In genomic region chr9:4155224-4156026, GRCh38 we compare ENCODE assay signal across 14 cellular contexts.
"Had no signal": no experiment of that assay in that cellular context is flagged by ENCODE, and none has a peak within 500 bp of the region (broad histone marks: within the 10 kb centered on the region; RNA-seq: fewer than 3 reads in every experiment).

No MANE protein-coding gene starts in this region.

- ATAC-seq: gastrocnemius medialis; heart right ventricle; left lung; naive thymus-derived CD8-positive, alpha-beta T cell had no signal

- H3K27me3 ChIP-seq: gastrocnemius medialis, heart right ventricle, left lung, neutrophil, transverse colon had no signal

- H3K4me3 ChIP-seq: gastrocnemius medialis, heart right ventricle, left lung, skin epidermis, transverse colon had no signal

- H3K27ac ChIP-seq: epithelial cell of prostate, gastrocnemius medialis, heart right ventricle, left lung, neutrophil, skin epidermis, transverse colon had no signal

- H3K36me3 ChIP-seq: gastrocnemius medialis, heart right ventricle, left lung, neutrophil, transverse colon had no signal

- DNase-seq: activated CD4-positive, alpha-beta T cell treated with anti-CD3 and anti-CD28 coated beads, Interleukin-2, amount 10 ng/mL, durations not matched to agents 7 days and 5 days; activated CD8-positive, alpha-beta memory T cell treated with anti-CD3 and anti-CD28 coated beads, Interleukin-2, amount 50 U/mL, for 48 hours; activated naive CD8-positive, alpha-beta T cell treated with anti-CD3 and anti-CD28 coated beads, Interleukin-2, amount 10 ng/mL, durations not matched to agents 7 days and 5 days; gastrocnemius medialis; heart right ventricle; left lung; naive thymus-derived CD8-positive, alpha-beta T cell; stimulated activated CD4-positive, alpha-beta T cell treated with anti-CD3 and anti-CD28 coated beads, Interleukin-15, amount 100 ng/mL, for 24 hours; stimulated activated CD4-positive, alpha-beta T cell treated with anti-CD3 and anti-CD28 coated beads, Interleukin-4, amount 100 ng/mL, for 24 hours; stimulated activated naive CD4-positive, alpha-beta T cell; transverse colon had no signal

- H3K4me1 ChIP-seq: gastrocnemius medialis, left lung had no signal

- H3K9me3 ChIP-seq: gastrocnemius medialis, heart right ventricle, left lung, neutrophil, transverse colon had no signal
